1 cellular context compared by ENCODE assay signal in the genomic region with DNA sequence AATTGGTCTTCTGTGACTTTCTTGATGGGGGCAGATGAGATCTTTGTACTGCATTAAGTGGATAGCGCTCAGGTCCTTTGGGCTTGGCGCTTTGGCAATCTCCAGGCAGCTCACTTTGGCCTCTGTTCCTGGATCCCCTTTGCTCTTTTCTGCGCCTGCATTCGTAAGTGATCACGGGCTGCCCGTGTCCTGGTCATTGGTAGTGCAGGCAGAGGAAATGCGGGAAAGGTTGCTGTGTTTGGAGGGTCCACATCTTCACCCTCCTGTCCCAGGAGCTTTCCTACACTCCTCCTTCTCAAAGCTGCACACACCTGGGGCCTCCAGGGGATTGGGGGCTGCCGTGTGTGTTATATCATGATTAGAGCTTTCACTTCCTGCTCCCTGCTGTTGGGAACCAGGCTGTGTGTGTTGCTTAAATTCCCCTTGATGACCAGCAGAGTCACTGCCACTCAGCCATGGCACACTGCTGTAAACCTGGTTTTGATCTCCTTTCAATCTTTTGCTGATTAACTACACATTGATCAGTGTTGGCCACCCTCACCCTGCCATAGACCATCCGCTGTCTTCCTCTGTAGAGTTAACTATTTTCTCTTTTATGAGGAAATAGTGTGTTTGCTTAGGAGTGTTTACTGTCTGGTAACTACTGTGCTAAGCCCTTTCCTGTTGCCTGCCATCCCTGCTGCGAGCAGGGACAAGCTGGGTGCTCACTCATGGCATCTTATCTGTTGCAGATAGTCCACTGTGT.
A peak's percentile ranks its signal among the peaks of the same experiment; 100 is the strongest.
TF ChIP-seq lines count a peak whose summit lies in the region.

No MANE protein-coding gene starts in this region.

TF ChIP-seq in HepG2, 621 proteins besides CTCF, POLR2A, EP300 and RAD21 (continued from another document):
- TF ChIP-seq UBTF (CRISPR knock-in tag; IDR thresholded peaks at IDR 0.05) (no peak), KAT8 (CRISPR knock-in tag; IDR thresholded peaks at IDR 0.05) (peak; percentile 65), KLF16 (CRISPR knock-in tag; IDR thresholded peaks at IDR 0.05) (peak in 1 of 2 experiments; percentile 70; a peak in 2 of 4 replicates), ZKSCAN8 (CRISPR knock-in tag; IDR thresholded peaks at IDR 0.05; ENCODE audit: borderline replicate concordance) (0 out of 2 replicates have a peak, but pooled peaks have one; percentile 29), RARA (CRISPR knock-in tag; IDR thresholded peaks at IDR 0.05) (peak; percentile 73; the same call in 1 of the 2 replicates), ONECUT2 (CRISPR knock-in tag; IDR thresholded peaks at IDR 0.05) (peak; percentile 26; the same call in 1 of the 2 replicates), ZNF784 (CRISPR knock-in tag; IDR thresholded peaks at IDR 0.05; ENCODE audit: borderline replicate concordance) (0 out of 2 replicates have a peak, but pooled peaks have one; percentile 65), DR1 (CRISPR knock-in tag; IDR thresholded peaks at IDR 0.05) (no peak), NR2F6 (IDR thresholded peaks at IDR 0.05) (no peak), NR2F6 (CRISPR knock-in tag; IDR thresholded peaks at IDR 0.05) (peak; percentile 52; the same call in 1 of the 2 replicates), ZNF432 (CRISPR knock-in tag; IDR thresholded peaks at IDR 0.05; ENCODE audit: borderline replicate concordance) (no peak), ZNF816 (CRISPR knock-in tag; IDR thresholded peaks at IDR 0.05; ENCODE audit: borderline replicate concordance) (no peak)
- TF ChIP-seq, protein P1, sequence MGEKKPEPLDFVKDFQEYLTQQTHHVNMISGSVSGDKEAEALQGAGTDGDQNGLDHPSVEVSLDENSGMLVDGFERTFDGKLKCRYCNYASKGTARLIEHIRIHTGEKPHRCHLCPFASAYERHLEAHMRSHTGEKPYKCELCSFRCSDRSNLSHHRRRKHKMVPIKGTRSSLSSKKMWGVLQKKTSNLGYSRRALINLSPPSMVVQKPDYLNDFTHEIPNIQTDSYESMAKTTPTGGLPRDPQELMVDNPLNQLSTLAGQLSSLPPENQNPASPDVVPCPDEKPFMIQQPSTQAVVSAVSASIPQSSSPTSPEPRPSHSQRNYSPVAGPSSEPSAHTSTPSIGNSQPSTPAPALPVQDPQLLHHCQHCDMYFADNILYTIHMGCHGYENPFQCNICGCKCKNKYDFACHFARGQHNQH (CRISPR knock-in tag; IDR thresholded peaks at IDR 0.05), result peak; percentile 43; the same call in 1 of the 2 replicates
- TF ChIP-seq, protein P2, sequence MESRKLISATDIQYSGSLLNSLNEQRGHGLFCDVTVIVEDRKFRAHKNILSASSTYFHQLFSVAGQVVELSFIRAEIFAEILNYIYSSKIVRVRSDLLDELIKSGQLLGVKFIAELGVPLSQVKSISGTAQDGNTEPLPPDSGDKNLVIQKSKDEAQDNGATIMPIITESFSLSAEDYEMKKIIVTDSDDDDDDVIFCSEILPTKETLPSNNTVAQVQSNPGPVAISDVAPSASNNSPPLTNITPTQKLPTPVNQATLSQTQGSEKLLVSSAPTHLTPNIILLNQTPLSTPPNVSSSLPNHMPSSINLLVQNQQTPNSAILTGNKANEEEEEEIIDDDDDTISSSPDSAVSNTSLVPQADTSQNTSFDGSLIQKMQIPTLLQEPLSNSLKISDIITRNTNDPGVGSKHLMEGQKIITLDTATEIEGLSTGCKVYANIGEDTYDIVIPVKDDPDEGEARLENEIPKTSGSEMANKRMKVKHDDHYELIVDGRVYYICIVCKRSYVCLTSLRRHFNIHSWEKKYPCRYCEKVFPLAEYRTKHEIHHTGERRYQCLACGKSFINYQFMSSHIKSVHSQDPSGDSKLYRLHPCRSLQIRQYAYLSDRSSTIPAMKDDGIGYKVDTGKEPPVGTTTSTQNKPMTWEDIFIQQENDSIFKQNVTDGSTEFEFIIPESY (CRISPR knock-in tag; IDR thresholded peaks at IDR 0.05), result peak; percentile 90
